In the genomic region with DNA sequence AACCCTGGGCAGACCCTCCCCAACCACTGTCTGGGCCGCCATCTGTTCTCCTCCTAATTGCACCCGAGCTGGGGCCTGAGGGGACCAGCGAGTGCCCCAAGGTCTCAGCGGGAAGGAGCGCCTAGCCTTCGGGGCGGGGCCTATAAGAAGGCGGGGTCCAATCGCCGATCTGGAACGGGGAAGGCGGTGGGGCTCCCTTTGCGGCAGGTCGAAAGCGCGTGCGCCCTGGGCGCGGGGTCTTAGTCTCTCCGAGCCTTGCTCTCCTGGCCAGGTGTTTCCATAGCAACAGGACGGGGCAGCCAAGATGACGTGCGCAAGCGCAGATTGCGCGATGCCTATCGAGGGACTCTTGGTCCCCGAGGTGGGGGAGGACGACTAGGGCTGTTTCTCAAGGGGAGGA, we compare ENCODE assay signal across 9 cellular contexts. TPM values are rescaled to one million over a fixed set of nuclear protein-coding genes. Genes with fewer than 3 reads are reported as not detected.
DNase-seq lines count a peak whose midpoint lies in the region; ATAC-seq, FAIRE-seq and TF ChIP-seq lines count a peak whose summit lies in the region.
"Had no signal": no experiment of that assay in that cellular context is flagged by ENCODE, and none has a peak within 500 bp of the region (broad histone marks: within the 10 kb centered on the region; RNA-seq: fewer than 3 reads in every experiment).

No MANE protein-coding gene starts in this region.

- no peak for ATAC-seq in HG03520 (IDR thresholded peaks at IDR 0.05; ENCODE audit: unreplicated experiment)
- no peak for ATAC-seq in GM18861 (IDR thresholded peaks at IDR 0.05; ENCODE audit: unreplicated experiment)

- peaks cover 2% of the 10 kb centered on the region for H3K4me1 ChIP-seq in ACC112 (ENCODE audit: control insufficient read depth, insufficient read depth, low read length, unreplicated experiment)
- peaks cover 7 to 10% of the 10 kb centered on the region in 2 donors for H3K4me1 ChIP-seq in adrenal gland (replicated peaks in 1 of 2)
- H3K4me1 ChIP-seq in keratinocyte (ENCODE audit: control insufficient read depth, extremely low read depth, insufficient read depth, low read length) = peaks cover 14% of the 10 kb centered on the region

- no peaks in the 10 kb centered on the region for H4K20me1 ChIP-seq in keratinocyte (ENCODE audit: control insufficient read depth, extremely low read depth, insufficient read depth, low read length)

- H3K9ac ChIP-seq in keratinocyte (ENCODE audit: control insufficient read depth, extremely low read depth, insufficient read depth, low read length) = no peak overlapping the region

- DNase-seq in HFF-Myc (ENCODE audit: extremely low read depth, low read depth) (no peak), adrenal gland (peak in 6 of 7 donors; percentile 30 to 84 (median 46)), keratinocyte (ENCODE audit: low read depth, low spot score) (no peak), middle frontal gyrus (ENCODE audit: extremely low spot score, low spot score) (no peak), GM12891 (ENCODE audit: insufficient read length, low spot score) (no peak)
- DNase-seq: NCI-H774 had no signal

- dilution Hi-C loops in keratinocyte (cut with MboI; ENCODE audit: extremely low pct_ligation_motif_present, low sequenced_read_pairs) = no loop called here

- intact Hi-C loops in adrenal gland (cut with DNase I) = loop anchor here (5.0 to 10.0 kb wide), 4 partner anchors 39 to 276 kb away; a partner anchor contains a TSS

- H3K4me3 ChIP-seq in ACC112 (ENCODE audit: low read depth, low read length) (peak overlapping the region; percentile 69), HFF-Myc (replicated peaks; ENCODE audit: low read depth, low read length) (peak overlapping the region; percentile 2; the same call in 1 of the 2 replicates), adrenal gland (peak overlapping the region in 1 of 4 donors; percentile 45), keratinocyte (ENCODE audit: control insufficient read depth in 2 of 3, extremely low read depth in 1 of 3, insufficient read depth in 2 of 3, low read depth in 1 of 3, low read length in 3 of 3) (peak overlapping the region; percentile 27 to 49 (median 48))

- H2AFZ ChIP-seq in ACC112 (ENCODE audit: low read length, unreplicated experiment) = peak overlapping the region; percentile 75
- peak overlapping the region; percentile 44 for H2AFZ ChIP-seq in keratinocyte (ENCODE audit: control insufficient read depth, low read length)

- WGBS in adrenal gland, 4 donors = 1% methylated on average over 29 of the region's 29 CpGs; no CpG with 5 or more reads in 1 of the 4 donors

- peak overlapping the region; percentile 67 for H3K4me2 ChIP-seq in keratinocyte (ENCODE audit: control insufficient read depth, extremely low read depth, insufficient read depth, low read depth, low read length)

- H3K27ac ChIP-seq in ACC112 (ENCODE audit: low read depth, low read length) = no peak overlapping the region
- H3K27ac ChIP-seq in adrenal gland = peak overlapping the region in 1 of 5 donors; percentile 49
- H3K27ac ChIP-seq in keratinocyte (ENCODE audit: control insufficient read depth, insufficient read depth, low read length) = no peak overlapping the region

- H3K79me2 ChIP-seq in ACC112 (ENCODE audit: control insufficient read depth, insufficient read depth, low read length, unreplicated experiment) = no peaks in the 10 kb centered on the region
- no peaks in the 10 kb centered on the region for H3K79me2 ChIP-seq in keratinocyte (ENCODE audit: control insufficient read depth, insufficient read depth, low read length)

- no peak for TF ChIP-seq CTCF in HFF-Myc (IDR thresholded peaks at IDR 0.05; ENCODE audit: low read depth, low read length, missing control alignments)
- TF ChIP-seq CTCF in adrenal gland (IDR thresholded peaks at IDR 0.05) = no peak
- no peak for TF ChIP-seq CTCF in keratinocyte (optimal IDR thresholded peaks at IDR 0.05 in 1 of 3, IDR thresholded peaks at IDR 0.05 in 1 of 3, conservative IDR thresholded peaks at IDR 0.05 in 1 of 3; ENCODE audit: extremely low read depth in 1 of 3, insufficient read depth in 2 of 3, low read length in 3 of 3)

- H3K9me3 ChIP-seq in adrenal gland (replicated peaks in 1 of 3) (no peaks in the 10 kb centered on the region), keratinocyte (ENCODE audit: control insufficient read depth, low read depth, low read length) (no peaks in the 10 kb centered on the region)

- H3K36me3 ChIP-seq in ACC112 (ENCODE audit: insufficient read depth, low read length) (no peaks in the 10 kb centered on the region), adrenal gland (replicated peaks in 1 of 2) (no peaks in the 10 kb centered on the region), keratinocyte (ENCODE audit: control insufficient read depth in 2 of 2, extremely low read depth in 1 of 2, insufficient read depth in 2 of 2, low read length in 2 of 2) (no peaks in the 10 kb centered on the region)

- TF ChIP-seq POLR2A in adrenal gland (IDR thresholded peaks at IDR 0.05) (no peak), GM12891 (IDR thresholded peaks at IDR 0.05; ENCODE audit: low read depth, low read length) (no peak)

- H3K9me1 ChIP-seq in keratinocyte (ENCODE audit: control insufficient read depth, extremely low read depth, insufficient read depth, low read length) = no peaks in the 10 kb centered on the region

- H3K27me3 ChIP-seq in ACC112 (ENCODE audit: insufficient read depth, low read length) = peaks cover 38% of the 10 kb centered on the region
- H3K27me3 ChIP-seq in adrenal gland = peaks cover 73% of the 10 kb centered on the region
- H3K27me3 ChIP-seq in keratinocyte (ENCODE audit: control insufficient read depth, extremely low read depth, insufficient read depth, low read length) = peaks cover 45% of the 10 kb centered on the region

- FAIRE-seq in keratinocyte (lab: Jason Lieb, UNC) (no peak), GM12891 (lab: Jason Lieb, UNC) (no peak)

RNA-seq across cellular contexts. Expression of a gene that starts 2.8 kb away (rescaled TPM):
- total RNA-seq in adrenal gland = 1 to 10 TPM; 1.3 to 6.9 (median 3.2) TPM
- polyA plus RNA-seq in adrenal gland (10 to 100 TPM in 1 of 3 donors, 1 to 10 TPM in 2; 1.3 to 29.6 (median 4.7) TPM), keratinocyte (0.09 to 0.13 TPM (median 0.11 TPM) in 3 replicates)
- 0.31 TPM for polyA plus RNA-seq in keratinocyte (2011; ENCODE audit: low read depth)
- polyA plus RNA-seq in keratinocyte (2011; cell fraction: cytosol; rRNA removed) = 0.16 and 0.47 TPM in 2 replicates
- 0.47 and 0.69 TPM in 2 replicates for polyA plus RNA-seq in keratinocyte (2011; cell fraction: nucleus; rRNA removed)
- 0.32 and 0.78 TPM in 2 replicates for polyA plus RNA-seq in keratinocyte (2012; ENCODE audit: low replicate concordance)
- polyA minus RNA-seq in keratinocyte = 0.42 to 1.4 TPM in 2 of 3 replicates, not detected in the other
- polyA minus RNA-seq in keratinocyte (2011; cell fraction: cytosol; rRNA and poly(A)+ RNA removed) = not detected
- polyA minus RNA-seq in keratinocyte (2011; cell fraction: nucleus; rRNA and poly(A)+ RNA removed) = 0.32 and 1.9 TPM in 2 replicates
- polyA plus RNA-seq in GM12891 (2012; ENCODE audit: low read depth, missing spikeins) = 0.82 TPM

RNA-seq across cellular contexts. Expression of a gene that starts 6.7 kb away (rescaled TPM):
- total RNA-seq in adrenal gland = 1 to 10 TPM in 3 of 8 donors, under 1 TPM in 1, not detected in 4; 0.23 to 5.2 (median 2.9) TPM
- polyA plus RNA-seq in adrenal gland (10 to 100 TPM in 1 of 3 donors, 1 to 10 TPM in 2; 2.0 to 16.4 (median 4.5) TPM), keratinocyte (not detected in 3 replicates)
- polyA plus RNA-seq in keratinocyte (2011; ENCODE audit: low read depth) = not detected
- polyA plus RNA-seq in keratinocyte (2011; cell fraction: cytosol; rRNA removed) = not detected in 2 replicates
- not detected in 2 replicates for polyA plus RNA-seq in keratinocyte (2011; cell fraction: nucleus; rRNA removed)
- polyA plus RNA-seq in keratinocyte (2012; ENCODE audit: low replicate concordance) = not detected in 2 replicates
- not detected in 3 replicates for polyA minus RNA-seq in keratinocyte
- not detected for polyA minus RNA-seq in keratinocyte (2011; cell fraction: cytosol; rRNA and poly(A)+ RNA removed)
- not detected in 2 replicates for polyA minus RNA-seq in keratinocyte (2011; cell fraction: nucleus; rRNA and poly(A)+ RNA removed)
- not detected for polyA plus RNA-seq in GM12891 (2012; ENCODE audit: low read depth, missing spikeins)

RNA-seq across cellular contexts. Expression of a gene that starts 34.7 kb away (rescaled TPM):
- 1 to 10 TPM; 2.8 to 8.6 (median 6.2) TPM for total RNA-seq in adrenal gland
- 1 to 10 TPM; 1.8 to 4.3 (median 3.4) TPM for polyA plus RNA-seq in adrenal gland
- polyA plus RNA-seq in keratinocyte = 12.7 to 32.5 TPM (median 19.7 TPM) in 3 replicates
- polyA plus RNA-seq in keratinocyte (2011; ENCODE audit: low read depth) = 7.9 TPM
- 6.9 and 11.9 TPM in 2 replicates for polyA plus RNA-seq in keratinocyte (2011; cell fraction: cytosol; rRNA removed)
- 9.2 and 9.7 TPM in 2 replicates for polyA plus RNA-seq in keratinocyte (2011; cell fraction: nucleus; rRNA removed)
- 5.0 and 21.3 TPM in 2 replicates for polyA plus RNA-seq in keratinocyte (2012; ENCODE audit: low replicate concordance)
- polyA minus RNA-seq in keratinocyte = 12.2 to 23.4 TPM (median 19.4 TPM) in 3 replicates
- polyA minus RNA-seq in keratinocyte (2011; cell fraction: cytosol; rRNA and poly(A)+ RNA removed) = 43.7 TPM
- polyA minus RNA-seq in keratinocyte (2011; cell fraction: nucleus; rRNA and poly(A)+ RNA removed) = 3.6 and 5.5 TPM in 2 replicates
- 31.7 TPM for polyA plus RNA-seq in GM12891 (2012; ENCODE audit: low read depth, missing spikeins)

RNA-seq across cellular contexts. Expression of a gene that starts 39.2 kb away (rescaled TPM):
- total RNA-seq in adrenal gland = 1 to 10 TPM in 4 of 8 donors, not detected in 4; 1.8 to 5.2 (median 4.3) TPM
- 1 to 10 TPM; 3.5 to 5.6 (median 4.4) TPM for polyA plus RNA-seq in adrenal gland
- polyA plus RNA-seq in keratinocyte = 0.41 to 6.6 TPM (median 2.9 TPM) in 3 replicates
- polyA plus RNA-seq in keratinocyte (2011; ENCODE audit: low read depth) = not detected
- polyA plus RNA-seq in keratinocyte (2011; cell fraction: cytosol; rRNA removed) = 2.9 and 4.9 TPM in 2 replicates
- 1.3 and 2.0 TPM in 2 replicates for polyA plus RNA-seq in keratinocyte (2011; cell fraction: nucleus; rRNA removed)
- polyA plus RNA-seq in keratinocyte (2012; ENCODE audit: low replicate concordance) = 2.6 and 8.7 TPM in 2 replicates
- 2.4 to 10.5 TPM (median 4.4 TPM) in 3 replicates for polyA minus RNA-seq in keratinocyte
- polyA minus RNA-seq in keratinocyte (2011; cell fraction: cytosol; rRNA and poly(A)+ RNA removed) = not detected
- polyA minus RNA-seq in keratinocyte (2011; cell fraction: nucleus; rRNA and poly(A)+ RNA removed) = not detected in 2 replicates
- polyA plus RNA-seq in GM12891 (2012; ENCODE audit: low read depth, missing spikeins) = 9.6 TPM

RNA-seq across cellular contexts. Expression of a gene that starts 39.5 kb away (rescaled TPM):
- total RNA-seq in adrenal gland = 1,000 to 10,000 TPM in 2 of 8 donors, 100 to 1,000 TPM in 6; 597 to 1,131 (median 835) TPM
- 100 to 1,000 TPM; 146 to 957 (median 364) TPM for polyA plus RNA-seq in adrenal gland
- 119 to 301 TPM (median 154 TPM) in 3 replicates for polyA plus RNA-seq in keratinocyte
- 34.9 TPM for polyA plus RNA-seq in keratinocyte (2011; ENCODE audit: low read depth)
- 183 and 286 TPM in 2 replicates for polyA plus RNA-seq in keratinocyte (2011; cell fraction: cytosol; rRNA removed)
- 144 and 162 TPM in 2 replicates for polyA plus RNA-seq in keratinocyte (2011; cell fraction: nucleus; rRNA removed)
- 185 and 240 TPM in 2 replicates for polyA plus RNA-seq in keratinocyte (2012; ENCODE audit: low replicate concordance)
- polyA minus RNA-seq in keratinocyte = 153 to 398 TPM (median 161 TPM) in 3 replicates
- polyA minus RNA-seq in keratinocyte (2011; cell fraction: cytosol; rRNA and poly(A)+ RNA removed) = 196 TPM
- polyA minus RNA-seq in keratinocyte (2011; cell fraction: nucleus; rRNA and poly(A)+ RNA removed) = 47.3 and 53.6 TPM in 2 replicates
- 154 TPM for polyA plus RNA-seq in GM12891 (2012; ENCODE audit: low read depth, missing spikeins)

Comparison
In these comparisons a context has a peak if more than half of its experiments do, and no peak if none do; other contexts are left out.
1. DNase-seq: peak in adrenal gland (6 of 7); none in HFF-Myc (single experiment), keratinocyte (single experiment), middle frontal gyrus (single experiment) and GM12891 (single experiment).